Comparison of ENCODE assay signal across 1 cellular context in genomic region chrX:153794018-153794896, GRCh38.
A peak's percentile ranks its signal among the peaks of the same experiment; 100 is the strongest.
TF ChIP-seq lines count a peak whose summit lies in the region.

Gene IDH3G, minus strand, starts transcription at chrX:153794375. Its CDS starts 49 bp downstream, at chrX:153794326.
Gene SSR4, plus strand, starts transcription at chrX:153794668. Its CDS starts 20 bp downstream, at chrX:153794688.

TF ChIP-seq in HepG2, 621 proteins besides CTCF, POLR2A, EP300 and RAD21 (continued from another document):
- TF ChIP-seq UBTF (CRISPR knock-in tag; IDR thresholded peaks at IDR 0.05) (peak; percentile 61; the same call in 1 of the 2 replicates), PAF1 (CRISPR knock-in tag; IDR thresholded peaks at IDR 0.05) (no peak), ZNF672 (CRISPR knock-in tag; IDR thresholded peaks at IDR 0.05) (no peak), ZBTB42 (CRISPR knock-in tag; IDR thresholded peaks at IDR 0.05) (no peak), ZBED4 (CRISPR knock-in tag; IDR thresholded peaks at IDR 0.05; ENCODE audit: borderline replicate concordance) (no peak), ZNF350 (CRISPR knock-in tag; IDR thresholded peaks at IDR 0.05; ENCODE audit: borderline replicate concordance, low read depth) (no peak), BCL6 (CRISPR knock-in tag; IDR thresholded peaks at IDR 0.05) (peak; percentile 13; the same call in 1 of the 2 replicates), ZFP1 (CRISPR knock-in tag; IDR thresholded peaks at IDR 0.05) (no peak), RNF219 (CRISPR knock-in tag; IDR thresholded peaks at IDR 0.05) (no peak), ZNF839 (CRISPR knock-in tag; IDR thresholded peaks at IDR 0.05; ENCODE audit: borderline replicate concordance) (no peak), TP53 (CRISPR knock-in tag; conservative IDR thresholded peaks at IDR 0.05) (no peak), ZNF30 (CRISPR knock-in tag; IDR thresholded peaks at IDR 0.05) (no peak), ZNF234 (CRISPR knock-in tag; conservative IDR thresholded peaks at IDR 0.05) (no peak), ZNF639 (CRISPR knock-in tag; conservative IDR thresholded peaks at IDR 0.05) (peak; percentile 79), RXRB (CRISPR knock-in tag; IDR thresholded peaks at IDR 0.05; ENCODE audit: borderline replicate concordance) (no peak; the same call in 1 of the 2 replicates), ZNF546 (CRISPR knock-in tag; conservative IDR thresholded peaks at IDR 0.05) (no peak), TBX3 (IDR thresholded peaks at IDR 0.05; ENCODE audit: borderline replicate concordance) (peak; percentile 64; the same call in 1 of the 2 replicates), SRF (IDR thresholded peaks at IDR 0.05; ENCODE audit: low read depth, low read length) (no peak)
- TF ChIP-seq, protein P1, sequence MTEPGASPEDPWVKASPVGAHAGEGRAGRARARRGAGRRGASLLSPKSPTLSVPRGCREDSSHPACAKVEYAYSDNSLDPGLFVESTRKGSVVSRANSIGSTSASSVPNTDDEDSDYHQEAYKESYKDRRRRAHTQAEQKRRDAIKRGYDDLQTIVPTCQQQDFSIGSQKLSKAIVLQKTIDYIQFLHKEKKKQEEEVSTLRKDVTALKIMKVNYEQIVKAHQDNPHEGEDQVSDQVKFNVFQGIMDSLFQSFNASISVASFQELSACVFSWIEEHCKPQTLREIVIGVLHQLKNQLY (CRISPR knock-in tag; IDR thresholded peaks at IDR 0.05): no peak
